Comparison of ENCODE assay signal across 18 cellular contexts in genomic region chr3:188659444-188660100, GRCh38.
"Had no signal": no experiment of that assay in that cellular context is flagged by ENCODE, and none has a peak within 500 bp of the region (broad histone marks: within the 10 kb centered on the region; RNA-seq: fewer than 3 reads in every experiment).

No MANE protein-coding gene starts in this region.

- ATAC-seq: left lobe of liver; lower lobe of right lung; natural killer cell; stimulated activated naive B cell treated with anti-CD40 and anti-IgM and Interleukin-4, amounts not matched to agents 10 μg/mL and 1 μg/mL and 100 μg/mL, for 72 hours; stimulated activated naive CD8-positive, alpha-beta T cell treated with anti-CD3 and anti-CD28 coated beads, Interleukin-15, amount 100 ng/mL, for 72 hours had no signal

- H3K4me3 ChIP-seq: dorsolateral prefrontal cortex, heart right ventricle, lower lobe of right lung, ovary, right atrium auricular region, sigmoid colon, skin epidermis had no signal

- FAIRE-seq: frontal cortex, urothelium cell line had no signal

- H3K27me3 ChIP-seq: dorsolateral prefrontal cortex, heart right ventricle, ovary, right atrium auricular region, sigmoid colon had no signal

- H3K27ac ChIP-seq: dorsolateral prefrontal cortex, heart right ventricle, lower lobe of right lung, ovary, right atrium auricular region had no signal

- H3K9me3 ChIP-seq: heart right ventricle, lower lobe of right lung, ovary, right atrium auricular region, sigmoid colon had no signal

- DNase-seq: cortex of kidney; dorsolateral prefrontal cortex; effector CD8-positive, alpha-beta T cell; heart right ventricle; hypothalamus; lower lobe of right lung; natural killer cell; ovary; sigmoid colon; stimulated activated CD4-positive, alpha-beta T cell treated with anti-CD3 and anti-CD28 coated beads, Interleukin-2, amount 100 ng/mL, for 24 hours; stimulated activated CD4-positive, alpha-beta T cell treated with anti-CD3 and anti-CD28 coated beads, Interleukin-4, amount 100 ng/mL, for 4 hours; stimulated activated naive B cell treated with anti-CD40 and anti-IgM and Interleukin-4, amounts not matched to agents 10 μg/mL and 1 μg/mL and 100 μg/mL, for 72 hours; stimulated activated naive CD8-positive, alpha-beta T cell treated with anti-CD3 and anti-CD28 coated beads, Interleukin-15, amount 100 ng/mL, for 72 hours had no signal

- H3K36me3 ChIP-seq: heart right ventricle, lower lobe of right lung, ovary, right atrium auricular region, sigmoid colon had no signal
